Comparison of ENCODE assay signal across 27 cellular contexts in genomic region chr18:36177913-36178312, GRCh38. TPM values are rescaled to one million over a fixed set of nuclear protein-coding genes. Genes with fewer than 3 reads are reported as not detected.
DNase-seq lines count a peak whose midpoint lies in the region; ATAC-seq, FAIRE-seq and TF ChIP-seq lines count a peak whose summit lies in the region.
"Had no signal": no experiment of that assay in that cellular context is flagged by ENCODE, and none has a peak within 500 bp of the region (broad histone marks: within the 10 kb centered on the region; RNA-seq: fewer than 3 reads in every experiment).

No MANE protein-coding gene starts in this region.

- H3K27ac ChIP-seq in GM23338 (ENCODE audit: low read depth) (peak overlapping the region; percentile 42; the same call in 1 of the 2 replicates), K562 (ENCODE audit: extremely low read depth, low read depth, low read length) (no peak overlapping the region), osteoblast (ENCODE audit: low read depth, low read length) (no peak overlapping the region)
- H3K27ac ChIP-seq: 22Rv1; BLaER1 treated with 17β-estradiol and CSF1 and Interleukin-3, amounts not matched to agents 10 nM and 100 nM; KMS-11; SJSA1 had no signal

- H3K36me3 ChIP-seq in GM23338 (ENCODE audit: insufficient read depth) (peaks cover 13% of the 10 kb centered on the region), K562 (ENCODE audit: control insufficient read depth, insufficient read depth, low read length) (peaks cover 42% of the 10 kb centered on the region), osteoblast (ENCODE audit: insufficient read depth, low read length) (peaks cover 29% of the 10 kb centered on the region)

- H3K4me1 Mint-ChIP-seq in activated CD4-positive, alpha-beta T cell treated with anti-CD3 and anti-CD28 coated beads for 36 hours, result no peaks in the 10 kb centered on the region
- peaks cover 8% of the 10 kb centered on the region for H3K4me1 Mint-ChIP-seq in GM23338
- peaks cover 4% of the 10 kb centered on the region for H3K4me1 Mint-ChIP-seq in stimulated activated effector memory CD8-positive, alpha-beta T cell treated with anti-CD3 and anti-CD28 coated beads, Interleukin-12 subunit alpha, Interleukin-12 subunit beta, amount 100 ng/mL, for 72 hours

- in situ Hi-C loops in K562 (cut with MboI), result no loop called here

- BruUV-seq in K562 (replicated peaks; lab: Mats Ljungman, UMichigan), result no TSS peak

- no peak for FAIRE-seq in K562 (lab: Jason Lieb, UNC)
- FAIRE-seq: D721Med, GM18507 had no signal

- H3K4me2 ChIP-seq in GM23338 (no peak overlapping the region), K562 (ENCODE audit: insufficient read depth, low read length) (no peak overlapping the region), osteoblast (ENCODE audit: insufficient read depth, low read length) (no peak overlapping the region)
- H3K4me2 ChIP-seq: BLaER1 treated with 17β-estradiol and CSF1 and Interleukin-3, amounts not matched to agents 10 nM and 100 nM; KMS-11 had no signal

- no peaks in the 10 kb centered on the region for H3K9me1 ChIP-seq in K562 (ENCODE audit: control insufficient read depth, insufficient read depth, low read length)

- 61% methylated on average over 3 of the region's 3 CpGs for WGBS in K562 (ENCODE audit: insufficient coverage, low coverage, missing lambda C conversion rate)

- no peaks in the 10 kb centered on the region for H3F3A ChIP-seq in GM23338 (replicated peaks; ENCODE audit: low read depth)

- TF ChIP-seq RAD21 in K562 (CRISPR knock-in tag; conservative IDR thresholded peaks at IDR 0.05 in 1 of 2, IDR thresholded peaks at IDR 0.05 in 1 of 2), result no peak

- no peak; the same call in 1 of the 2 replicates for TF ChIP-seq POLR2A in K562 (conservative IDR thresholded peaks at IDR 0.05)

- no peak for TF ChIP-seq EP300 in K562 (IDR thresholded peaks at IDR 0.05; ENCODE audit: low read length)

- peak overlapping the region; percentile 52 for H3K27ac Mint-ChIP-seq in activated CD4-positive, alpha-beta T cell treated with anti-CD3 and anti-CD28 coated beads for 36 hours
- peak overlapping the region; percentile 16; the same call in 1 of the 2 replicates for H3K27ac Mint-ChIP-seq in GM23338
- H3K27ac Mint-ChIP-seq in stimulated activated effector memory CD8-positive, alpha-beta T cell treated with anti-CD3 and anti-CD28 coated beads, Interleukin-12 subunit alpha, Interleukin-12 subunit beta, amount 100 ng/mL, for 72 hours, result peak overlapping the region; percentile 43

- H3K9me3 Mint-ChIP-seq in activated CD4-positive, alpha-beta T cell treated with anti-CD3 and anti-CD28 coated beads for 36 hours (ENCODE audit: low read depth), result no peaks in the 10 kb centered on the region
- no peaks in the 10 kb centered on the region for H3K9me3 Mint-ChIP-seq in GM23338
- no peaks in the 10 kb centered on the region for H3K9me3 Mint-ChIP-seq in stimulated activated effector memory CD8-positive, alpha-beta T cell treated with anti-CD3 and anti-CD28 coated beads, Interleukin-12 subunit alpha, Interleukin-12 subunit beta, amount 100 ng/mL, for 72 hours

- CTCF ChIA-PET in activated CD4-positive, alpha-beta T cell treated with anti-CD3 and anti-CD28 coated beads for 36 hours (lab: Charles Lee), result no interaction called here
- CTCF ChIA-PET in K562 (lab: Yijun Ruan, JAX; ENCODE audit: low intra/inter-chr PET ratio), result no interaction called here

- DNase-seq in activated CD4-positive, alpha-beta T cell treated with anti-CD3 and anti-CD28 coated beads for 36 hours, result no peak
- no peak for DNase-seq in activated CD4-positive, alpha-beta T cell treated with anti-CD3 and anti-CD28 coated beads, Interleukin-2, amount 50 U/mL, for 4 hours
- DNase-seq in GM23338 (ENCODE audit: low spot score) (no peak), K562 (ENCODE audit: extremely low read depth in 1 of 4, low spot score in 3 of 4) (no peak), Ammon's horn (ENCODE audit: low spot score) (no peak), osteoblast (ENCODE audit: insufficient read length, low spot score, missing footprints) (no peak)
- DNase-seq in stimulated activated effector memory CD8-positive, alpha-beta T cell treated with anti-CD3 and anti-CD28 coated beads, Interleukin-12 subunit alpha, Interleukin-12 subunit beta, amount 100 ng/mL, for 72 hours (ENCODE audit: low spot score in 2 of 2), result no peak
- DNase-seq: ACHN, DMS53, GDM1, MV-4-11, NCI-H1105 treated with DMSO at 0.1 percent for 48 hours, NCI-H1694, NCI-H2081, NCI-H2171, NCI-H345, NCI-H524 treated with DMSO at 0.1 percent for 48 hours, NCI-H82, Peyer's patch had no signal

- H3K9me3 ChIP-seq in K562 (replicated peaks; ENCODE audit: control insufficient read depth, insufficient read depth, low read depth, low read length), result no peaks in the 10 kb centered on the region
- no peaks in the 10 kb centered on the region for H3K9me3 ChIP-seq in osteoblast (ENCODE audit: low read depth, low read length)
- H3K9me3 ChIP-seq: BLaER1 treated with 17β-estradiol and CSF1 and Interleukin-3, amounts not matched to agents 10 nM and 100 nM; Peyer's patch; SJSA1 had no signal

- no peaks in the 10 kb centered on the region for H3K9me2 ChIP-seq in GM23338 (ENCODE audit: insufficient read depth)

- H3K4me3 Mint-ChIP-seq in activated CD4-positive, alpha-beta T cell treated with anti-CD3 and anti-CD28 coated beads for 36 hours, result no peak overlapping the region
- no peak overlapping the region for H3K4me3 Mint-ChIP-seq in GM23338
- H3K4me3 Mint-ChIP-seq in stimulated activated effector memory CD8-positive, alpha-beta T cell treated with anti-CD3 and anti-CD28 coated beads, Interleukin-12 subunit alpha, Interleukin-12 subunit beta, amount 100 ng/mL, for 72 hours, result no peak overlapping the region

- intact Hi-C loops in activated CD4-positive, alpha-beta T cell treated with anti-CD3 and anti-CD28 coated beads for 36 hours (cut with DNase I, micrococcal nuclease), result no loop called here
- intact Hi-C loops in K562 (cut with micrococcal nuclease), result no loop called here

- ATAC-seq in activated CD4-positive, alpha-beta T cell treated with anti-CD3 and anti-CD28 coated beads for 36 hours, result no peak
- ATAC-seq in GM23338 (no peak), K562 (peak; percentile 9), HG02588 (IDR thresholded peaks at IDR 0.05; ENCODE audit: unreplicated experiment) (no peak)
- ATAC-seq in stimulated activated effector memory CD8-positive, alpha-beta T cell treated with anti-CD3 and anti-CD28 coated beads, Interleukin-12 subunit alpha, Interleukin-12 subunit beta, amount 100 ng/mL, for 72 hours, result no peak

- H3K27me3 Mint-ChIP-seq in activated CD4-positive, alpha-beta T cell treated with anti-CD3 and anti-CD28 coated beads for 36 hours, result no peaks in the 10 kb centered on the region
- H3K27me3 Mint-ChIP-seq in GM23338 (ENCODE audit: insufficient read depth, low read depth, poor library complexity), result peaks cover 2% of the 10 kb centered on the region

- H4K20me1 ChIP-seq in GM23338 (replicated peaks; ENCODE audit: insufficient read depth), result no peaks in the 10 kb centered on the region
- H4K20me1 ChIP-seq in K562 (replicated peaks; ENCODE audit: control insufficient read depth, insufficient read depth, low read length), result no peaks in the 10 kb centered on the region
- no peaks in the 10 kb centered on the region for H4K20me1 ChIP-seq in osteoblast (ENCODE audit: insufficient read depth, low read length)

- TF ChIP-seq CTCF in GM23338 (conservative IDR thresholded peaks at IDR 0.05; ENCODE audit: low read depth in 2 of 2), result no peak
- no peak for TF ChIP-seq CTCF in K562 (IDR thresholded peaks at IDR 0.05 in 2 of 3, conservative IDR thresholded peaks at IDR 0.05 in 1 of 3; ENCODE audit: insufficient read depth in 2 of 3, low read depth in 1 of 3, low read length in 3 of 3)
- no peak for TF ChIP-seq CTCF in osteoblast (IDR thresholded peaks at IDR 0.05; ENCODE audit: extremely low read depth, low read depth, low read length)

- POLR2A ChIA-PET in activated CD4-positive, alpha-beta T cell treated with anti-CD3 and anti-CD28 coated beads for 36 hours (lab: Charles Lee), result interaction anchor here (0.7 kb wide), 1 partner anchor 353 kb away, joined by 5 read pairs; no protein-coding TSS in a partner anchor
- POLR2A ChIA-PET in K562 (lab: Yijun Ruan, JAX), result interaction anchor here (0.9 kb wide), 1 partner anchor 9 kb away, joined by 3 read pairs; no protein-coding TSS in a partner anchor

- H3K9ac ChIP-seq in K562 (ENCODE audit: insufficient read depth in 1 of 2, low read depth in 2 of 2, low read length in 2 of 2), result no peak overlapping the region
- H3K9ac ChIP-seq: BLaER1 treated with 17β-estradiol and CSF1 and Interleukin-3, amounts not matched to agents 10 nM and 100 nM; KMS-11 had no signal

- H2AFZ ChIP-seq in GM23338 (no peak overlapping the region), K562 (ENCODE audit: low read depth, low read length) (no peak overlapping the region), osteoblast (ENCODE audit: low read length) (no peak overlapping the region)

- H3K4me3 ChIP-seq in GM23338, result no peak overlapping the region
- H3K4me3 ChIP-seq in K562, result no peak overlapping the region
- no peak overlapping the region for H3K4me3 ChIP-seq in osteoblast (ENCODE audit: insufficient read depth, low read length)
- H3K4me3 ChIP-seq: BLaER1 treated with 17β-estradiol and CSF1 and Interleukin-3, amounts not matched to agents 10 nM and 100 nM; Peyer's patch; SJSA1 had no signal

- no peaks in the 10 kb centered on the region for H3K4me1 ChIP-seq in GM23338 (ENCODE audit: insufficient read depth)
- H3K4me1 ChIP-seq in K562 (replicated peaks in 1 of 2; ENCODE audit: control insufficient read depth in 2 of 2, insufficient read depth in 2 of 2, low read length in 2 of 2), result peaks cover 0 to 14% of the 10 kb centered on the region in 2 experiments; a peak in 4 of 5 replicates
- peaks cover 10% of the 10 kb centered on the region for H3K4me1 ChIP-seq in osteoblast (ENCODE audit: insufficient read depth, low read length)
- H3K4me1 ChIP-seq: SJSA1 had no signal

- H3K36me3 Mint-ChIP-seq in activated CD4-positive, alpha-beta T cell treated with anti-CD3 and anti-CD28 coated beads for 36 hours (ENCODE audit: low read depth), result peaks cover 28% of the 10 kb centered on the region
- peaks cover 22% of the 10 kb centered on the region for H3K36me3 Mint-ChIP-seq in GM23338 (ENCODE audit: low read depth)
- H3K36me3 Mint-ChIP-seq in stimulated activated effector memory CD8-positive, alpha-beta T cell treated with anti-CD3 and anti-CD28 coated beads, Interleukin-12 subunit alpha, Interleukin-12 subunit beta, amount 100 ng/mL, for 72 hours, result peaks cover 53% of the 10 kb centered on the region

- H3K27me3 ChIP-seq in GM23338 (ENCODE audit: insufficient read depth), result no peaks in the 10 kb centered on the region
- H3K27me3 ChIP-seq in K562 (ENCODE audit: control insufficient read depth in 2 of 2, insufficient read depth in 2 of 2, low read length in 2 of 2), result no peaks in the 10 kb centered on the region
- no peaks in the 10 kb centered on the region for H3K27me3 ChIP-seq in osteoblast (ENCODE audit: insufficient read depth, low read length)
- H3K27me3 ChIP-seq: BLaER1 treated with 17β-estradiol and CSF1 and Interleukin-3, amounts not matched to agents 10 nM and 100 nM; Peyer's patch; SJSA1 had no signal

- no peaks in the 10 kb centered on the region for H3K79me2 ChIP-seq in GM23338 (replicated peaks; ENCODE audit: insufficient read depth)
- H3K79me2 ChIP-seq in K562 (ENCODE audit: control insufficient read depth, insufficient read depth, low read length), result no peaks in the 10 kb centered on the region
- no peaks in the 10 kb centered on the region for H3K79me2 ChIP-seq in osteoblast (ENCODE audit: insufficient read depth, low read length)

RNA-seq across cellular contexts. Expression of gene MOCOS, which starts 9.4 kb away (rescaled TPM):
- under 1 TPM; 0.07 to 0.11 TPM for total RNA-seq in activated CD4-positive, alpha-beta T cell treated with anti-CD3 and anti-CD28 coated beads for 36 hours
- total RNA-seq in GM23338 (2014; rRNA removed; shearing (Covaris generic)), result 6.5 and 7.2 TPM in 2 replicates
- polyA plus RNA-seq in GM23338 (2016; fragmentation: Nextera tagmentation; extraction: Ambion mirVana), result 3.7 and 3.9 TPM in 2 replicates
- total RNA-seq in K562 (2011; cell fraction: chromatin; rRNA removed; ENCODE audit: low replicate concordance), result 13.8 and 19.3 TPM in 2 replicates
- total RNA-seq in K562 (2011; cell fraction: nucleolus; rRNA removed), result 11.7 and 12.5 TPM in 2 replicates
- total RNA-seq in K562 (2011; cell fraction: nucleoplasm; rRNA removed), result 13.4 and 14.2 TPM in 2 replicates
- 8.4 and 11.8 TPM in 2 replicates for total RNA-seq in K562 (2014; rRNA removed)
- 11.5 and 11.8 TPM in 2 replicates for total RNA-seq in K562 (2014; rRNA removed; fragmentation: Illumina TruSeq; extraction: Trizol)
- 7.7 TPM in 2 replicates for total RNA-seq in K562 (2015; rRNA removed; fragmentation: Illumina TruSeq; extraction: Trizol)
- total RNA-seq in K562 (2021), result 12.4 TPM in 2 replicates
- 8.1 and 8.6 TPM in 2 replicates for polyA plus RNA-seq in K562 (2011; rRNA removed)
- 6.4 and 6.8 TPM in 2 replicates for polyA plus RNA-seq in K562 (2011; cell fraction: cytosol; rRNA removed)
- 11.0 and 12.3 TPM in 2 replicates for polyA plus RNA-seq in K562 (2011; cell fraction: nucleus; rRNA removed)
- polyA plus RNA-seq in K562 (2012), result 6.5 and 17.9 TPM in 2 replicates
- polyA plus RNA-seq in K562 (2014; fragmentation: Illumina TruSeq; extraction: Trizol), result 8.4 and 9.2 TPM in 2 replicates
- 1 to 10 TPM; 4.5 to 4.6 TPM for polyA plus RNA-seq in K562 (2014; fragmentation: Nextera tagmentation; extraction: Ambion mirVana)
- polyA plus RNA-seq in K562 (2014; rRNA removed), result 9.1 and 12.1 TPM in 2 replicates
- polyA minus RNA-seq in K562 (2011; rRNA and poly(A)+ RNA removed), result 10.8 and 12.7 TPM in 2 replicates
- polyA minus RNA-seq in K562 (2011; cell fraction: cytosol; rRNA and poly(A)+ RNA removed), result 6.4 and 6.6 TPM in 2 replicates
- 7.4 and 11.7 TPM in 2 replicates for polyA minus RNA-seq in K562 (2011; cell fraction: nucleus; rRNA and poly(A)+ RNA removed)
- 14.4 and 19.9 TPM in 2 replicates for total RNA-seq in osteoblast
- total RNA-seq: OCI-LY7 had no signal

RNA-seq across cellular contexts. Expression of gene ELP2, which starts 48.2 kb away (rescaled TPM):
- 100 to 1,000 TPM in 1 of 2 experiments, 10 to 100 TPM in 1; 76.5 to 114 TPM for total RNA-seq in activated CD4-positive, alpha-beta T cell treated with anti-CD3 and anti-CD28 coated beads for 36 hours
- 119 and 124 TPM in 2 replicates for total RNA-seq in GM23338 (2014; rRNA removed; shearing (Covaris generic))
- 135 and 136 TPM in 2 replicates for polyA plus RNA-seq in GM23338 (2016; fragmentation: Nextera tagmentation; extraction: Ambion mirVana)
- total RNA-seq in K562 (2011; cell fraction: chromatin; rRNA removed; ENCODE audit: low replicate concordance), result 409 and 679 TPM in 2 replicates
- 246 and 294 TPM in 2 replicates for total RNA-seq in K562 (2011; cell fraction: nucleolus; rRNA removed)
- 383 and 472 TPM in 2 replicates for total RNA-seq in K562 (2011; cell fraction: nucleoplasm; rRNA removed)
- total RNA-seq in K562 (2014; rRNA removed), result 156 and 158 TPM in 2 replicates
- 123 and 139 TPM in 2 replicates for total RNA-seq in K562 (2014; rRNA removed; fragmentation: Illumina TruSeq; extraction: Trizol)
- total RNA-seq in K562 (2015; rRNA removed; fragmentation: Illumina TruSeq; extraction: Trizol), result 72.8 and 76.8 TPM in 2 replicates
- total RNA-seq in K562 (2021), result 140 and 148 TPM in 2 replicates
- 188 and 192 TPM in 2 replicates for polyA plus RNA-seq in K562 (2011; rRNA removed)
- polyA plus RNA-seq in K562 (2011; cell fraction: cytosol; rRNA removed), result 42.9 and 93.6 TPM in 2 replicates
- polyA plus RNA-seq in K562 (2011; cell fraction: nucleus; rRNA removed), result 181 and 221 TPM in 2 replicates
- 133 and 141 TPM in 2 replicates for polyA plus RNA-seq in K562 (2012)
- 87.4 and 96.0 TPM in 2 replicates for polyA plus RNA-seq in K562 (2014; fragmentation: Illumina TruSeq; extraction: Trizol)
- 100 to 1,000 TPM; 146 to 172 TPM for polyA plus RNA-seq in K562 (2014; fragmentation: Nextera tagmentation; extraction: Ambion mirVana)
- 84.0 and 94.8 TPM in 2 replicates for polyA plus RNA-seq in K562 (2014; rRNA removed)
- polyA minus RNA-seq in K562 (2011; rRNA and poly(A)+ RNA removed), result 262 and 352 TPM in 2 replicates
- 73.4 and 77.3 TPM in 2 replicates for polyA minus RNA-seq in K562 (2011; cell fraction: cytosol; rRNA and poly(A)+ RNA removed)
- 158 and 260 TPM in 2 replicates for polyA minus RNA-seq in K562 (2011; cell fraction: nucleus; rRNA and poly(A)+ RNA removed)
- total RNA-seq in osteoblast, result 125 and 140 TPM in 2 replicates

RNA-seq across cellular contexts. Expression of gene SLC39A6, which starts 48.8 kb away (rescaled TPM):
- total RNA-seq in activated CD4-positive, alpha-beta T cell treated with anti-CD3 and anti-CD28 coated beads for 36 hours, result 10 to 100 TPM; 23.9 to 28.6 TPM
- total RNA-seq in GM23338 (2014; rRNA removed; shearing (Covaris generic)), result 46.8 and 47.3 TPM in 2 replicates
- polyA plus RNA-seq in GM23338 (2016; fragmentation: Nextera tagmentation; extraction: Ambion mirVana), result 18.6 and 20.8 TPM in 2 replicates
- total RNA-seq in K562 (2011; cell fraction: chromatin; rRNA removed; ENCODE audit: low replicate concordance), result 16.4 and 23.0 TPM in 2 replicates
- total RNA-seq in K562 (2011; cell fraction: nucleolus; rRNA removed), result 16.7 and 19.2 TPM in 2 replicates
- total RNA-seq in K562 (2011; cell fraction: nucleoplasm; rRNA removed), result 18.1 and 19.9 TPM in 2 replicates
- total RNA-seq in K562 (2014; rRNA removed), result 17.4 and 21.1 TPM in 2 replicates
- total RNA-seq in K562 (2014; rRNA removed; fragmentation: Illumina TruSeq; extraction: Trizol), result 19.9 and 20.9 TPM in 2 replicates
- total RNA-seq in K562 (2015; rRNA removed; fragmentation: Illumina TruSeq; extraction: Trizol), result 19.0 and 20.6 TPM in 2 replicates
- total RNA-seq in K562 (2021), result 13.2 and 14.0 TPM in 2 replicates
- 16.7 and 17.8 TPM in 2 replicates for polyA plus RNA-seq in K562 (2011; rRNA removed)
- 11.3 and 13.7 TPM in 2 replicates for polyA plus RNA-seq in K562 (2011; cell fraction: cytosol; rRNA removed)
- polyA plus RNA-seq in K562 (2011; cell fraction: nucleus; rRNA removed), result 14.2 and 16.8 TPM in 2 replicates
- 8.7 and 10.7 TPM in 2 replicates for polyA plus RNA-seq in K562 (2012)
- polyA plus RNA-seq in K562 (2014; fragmentation: Illumina TruSeq; extraction: Trizol), result 22.1 and 23.8 TPM in 2 replicates
- polyA plus RNA-seq in K562 (2014; fragmentation: Nextera tagmentation; extraction: Ambion mirVana), result 1 to 10 TPM; 5.6 to 6.6 TPM
- 13.2 and 13.8 TPM in 2 replicates for polyA plus RNA-seq in K562 (2014; rRNA removed)
- polyA minus RNA-seq in K562 (2011; rRNA and poly(A)+ RNA removed), result 26.3 and 34.2 TPM in 2 replicates
- 5.0 and 5.6 TPM in 2 replicates for polyA minus RNA-seq in K562 (2011; cell fraction: cytosol; rRNA and poly(A)+ RNA removed)
- polyA minus RNA-seq in K562 (2011; cell fraction: nucleus; rRNA and poly(A)+ RNA removed), result 7.3 and 11.8 TPM in 2 replicates
- total RNA-seq in osteoblast, result 133 and 144 TPM in 2 replicates
